ENCODE assay signal across 8 cellular contexts in the genomic region with DNA sequence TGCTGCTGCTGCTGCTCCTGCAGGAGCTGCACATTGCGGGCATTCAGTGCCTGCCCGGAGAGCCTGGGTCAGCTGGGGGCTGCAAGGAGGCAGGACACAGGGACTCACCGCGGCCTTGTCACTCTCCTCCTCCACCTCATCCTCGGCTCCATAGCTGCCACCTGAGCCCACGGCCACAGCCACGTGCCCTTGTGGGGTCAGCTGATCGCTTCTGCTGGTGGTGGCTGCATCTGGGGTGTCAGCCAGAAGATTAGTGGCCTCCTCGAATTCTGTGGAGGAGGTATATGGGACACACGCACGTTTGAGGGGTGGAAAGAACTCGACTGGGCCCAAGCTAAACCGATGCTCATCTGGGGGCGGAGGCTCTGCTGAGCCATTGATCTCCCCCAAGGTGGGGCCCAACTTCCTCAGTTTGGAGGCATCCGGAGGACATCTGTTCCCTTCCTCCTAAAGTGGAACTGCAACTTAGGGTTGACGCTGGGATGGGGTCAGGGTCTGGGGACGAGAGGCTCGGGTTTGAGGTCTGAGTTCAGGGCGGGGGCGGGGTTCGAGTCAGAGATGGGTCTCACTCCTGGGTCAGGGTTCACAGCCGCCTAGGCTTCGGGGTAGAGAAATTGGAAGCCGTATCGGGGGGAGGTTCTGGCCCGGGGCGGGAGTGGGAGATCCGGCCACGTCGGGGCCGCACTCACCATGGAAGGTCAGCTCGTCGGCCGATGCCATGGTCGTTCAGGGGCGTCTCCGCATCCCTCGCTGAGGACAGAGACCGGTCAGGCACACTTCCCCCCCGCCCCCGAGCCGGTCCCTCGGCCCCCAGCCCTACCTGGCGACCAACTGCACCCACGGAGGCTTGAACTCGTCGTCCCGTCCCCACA. TPM values are rescaled to one million over a fixed set of nuclear protein-coding genes. Genes with fewer than 3 reads are reported as not detected.
A peak's percentile ranks its signal among the peaks of the same experiment; 100 is the strongest.
DNase-seq lines count a peak whose midpoint lies in the region; ATAC-seq, FAIRE-seq and TF ChIP-seq lines count a peak whose summit lies in the region.

No MANE protein-coding gene starts in this region.

- H3K9ac ChIP-seq in kidney (ENCODE audit: low read length in 2 of 2): peak overlapping the region; percentile 26 to 89

- H3K4me1 ChIP-seq in ascending aorta (peaks cover 11 to 20% of the 10 kb centered on the region in 2 donors), kidney (ENCODE audit: control insufficient read depth in 1 of 2, insufficient read depth in 1 of 2, low read depth in 1 of 2, low read length in 2 of 2) (peaks cover 5 to 15% of the 10 kb centered on the region in 2 donors), suprapubic skin (peaks cover 34% of the 10 kb centered on the region)

- ATAC-seq in GM18517 (IDR thresholded peaks at IDR 0.05; ENCODE audit: unreplicated experiment) (peak; percentile 6), HG02870 (IDR thresholded peaks at IDR 0.05; ENCODE audit: unreplicated experiment) (no peak)

- H3K27ac ChIP-seq in ascending aorta (peak overlapping the region; percentile 83 to 90), kidney (ENCODE audit: low read depth in 2 of 2, low read length in 2 of 2) (peak overlapping the region; percentile 65 to 67), suprapubic skin (peak overlapping the region; percentile 92)

- 2% methylated on average over 12 of the region's 48 CpGs for WGBS in suprapubic skin

- TF ChIP-seq CTCF in ascending aorta (IDR thresholded peaks at IDR 0.05) (no peak), kidney (IDR thresholded peaks at IDR 0.05; ENCODE audit: borderline replicate concordance, extremely low read depth, insufficient read depth) (no peak), suprapubic skin (IDR thresholded peaks at IDR 0.05) (no peak)

- FAIRE-seq in kidney (lab: Jason Lieb, UNC): no peak

- intact Hi-C loops in ascending aorta (cut with DNase I) (loop anchor here (1.0 to 2.0 kb wide), 3 partner anchors 33 to 211 kb away; a partner anchor contains a TSS), kidney (cut with DNase I) (no loop called here)

- TF ChIP-seq POLR2A in suprapubic skin (IDR thresholded peaks at IDR 0.05): no peak

- no peak for DNase-seq in Jurkat, Clone E6-1 (ENCODE audit: low read depth, low spot score)
- DNase-seq in ascending aorta (ENCODE audit: low spot score in 2 of 2) (no peak), kidney (no peak), suprapubic skin (ENCODE audit: low spot score in 2 of 2) (no peak), SK-N-DZ (ENCODE audit: low spot score) (no peak)
- no peak for DNase-seq in stimulated activated CD4-positive, alpha-beta T cell treated with anti-CD3 and anti-CD28 coated beads, Interleukin-1b, Interleukin-23, amount 100 ng/mL, for 48 hours

- H3K36me3 ChIP-seq in ascending aorta (peaks cover 26 to 40% of the 10 kb centered on the region in 2 donors), kidney (ENCODE audit: control insufficient read depth in 1 of 2, insufficient read depth in 2 of 2, low read length in 2 of 2) (peaks cover 6 to 19% of the 10 kb centered on the region in 2 donors), suprapubic skin (peaks cover 25% of the 10 kb centered on the region)

- H3K27me3 ChIP-seq in ascending aorta (no peaks in the 10 kb centered on the region), suprapubic skin (no peaks in the 10 kb centered on the region)

- peak overlapping the region; percentile 82 for H3K4me3 ChIP-seq in Jurkat, Clone E6-1 (ENCODE audit: low read length)
- H3K4me3 ChIP-seq in ascending aorta (peak overlapping the region; percentile 70 to 95), kidney (ENCODE audit: low read length in 2 of 2) (peak overlapping the region; percentile 66 to 82), suprapubic skin (peak overlapping the region; percentile 99)

- TF ChIP-seq EP300 in suprapubic skin (IDR thresholded peaks at IDR 0.05): no peak

- H3K9me3 ChIP-seq in ascending aorta (no peaks in the 10 kb centered on the region), kidney (ENCODE audit: control insufficient read depth in 1 of 2, low read length in 2 of 2) (no peaks in the 10 kb centered on the region), suprapubic skin (no peaks in the 10 kb centered on the region)

RNA-seq across cellular contexts. Expression of a gene that starts 0.5 kb away (rescaled TPM):
- polyA plus RNA-seq in Jurkat, Clone E6-1 (2012; ENCODE audit: insufficient read depth, insufficient read length): 32.6 TPM
- total RNA-seq in ascending aorta (139 TPM), kidney (64.7 TPM), suprapubic skin (10 to 100 TPM; 32.4 to 68.0 (median 50.2) TPM)
- 70.3 TPM for polyA plus RNA-seq in kidney (ENCODE audit: insufficient read depth, low read depth, low replicate concordance)
- 30.9 and 33.4 TPM in 2 replicates for polyA plus RNA-seq in SK-N-DZ (2014; cell fraction: cytosol; rRNA removed)
- polyA plus RNA-seq in SK-N-DZ (2014; cell fraction: nucleus; rRNA removed): 53.7 and 57.2 TPM in 2 replicates

RNA-seq across cellular contexts. Expression of a gene that starts 0.7 kb away (rescaled TPM):
- polyA plus RNA-seq in Jurkat, Clone E6-1 (2012; ENCODE audit: insufficient read depth, insufficient read length): 26.0 TPM
- 66.9 TPM for total RNA-seq in ascending aorta
- 21.7 TPM for total RNA-seq in kidney
- polyA plus RNA-seq in kidney (ENCODE audit: insufficient read depth, low read depth, low replicate concordance): 16.8 TPM
- 10 to 100 TPM; 25.7 to 36.3 (median 33.0) TPM for total RNA-seq in suprapubic skin
- 44.8 and 53.6 TPM in 2 replicates for polyA plus RNA-seq in SK-N-DZ (2014; cell fraction: cytosol; rRNA removed)
- 29.8 and 30.4 TPM in 2 replicates for polyA plus RNA-seq in SK-N-DZ (2014; cell fraction: nucleus; rRNA removed)

RNA-seq across cellular contexts. Expression of a gene that starts 32.9 kb away (rescaled TPM):
- 243 TPM for polyA plus RNA-seq in Jurkat, Clone E6-1 (2012; ENCODE audit: insufficient read depth, insufficient read length)
- total RNA-seq in ascending aorta (89.5 TPM), kidney (124 TPM), suprapubic skin (100 to 1,000 TPM in 2 of 4 donors, 10 to 100 TPM in 2; 85.2 to 142 (median 101) TPM)
- 59.8 TPM for polyA plus RNA-seq in kidney (ENCODE audit: insufficient read depth, low read depth, low replicate concordance)
- 129 and 133 TPM in 2 replicates for polyA plus RNA-seq in SK-N-DZ (2014; cell fraction: cytosol; rRNA removed)
- polyA plus RNA-seq in SK-N-DZ (2014; cell fraction: nucleus; rRNA removed): 96.2 and 170 TPM in 2 replicates

RNA-seq across cellular contexts. Expression of a gene that starts 56.6 kb away (rescaled TPM):
- polyA plus RNA-seq in Jurkat, Clone E6-1 (2012; ENCODE audit: insufficient read depth, insufficient read length): 74.3 TPM
- 22.9 TPM for total RNA-seq in ascending aorta
- 41.2 TPM for total RNA-seq in kidney
- 21.9 TPM for polyA plus RNA-seq in kidney (ENCODE audit: insufficient read depth, low read depth, low replicate concordance)
- 10 to 100 TPM; 19.8 to 26.6 (median 23.2) TPM for total RNA-seq in suprapubic skin
- polyA plus RNA-seq in SK-N-DZ (2014; cell fraction: cytosol; rRNA removed): 50.2 and 62.8 TPM in 2 replicates
- polyA plus RNA-seq in SK-N-DZ (2014; cell fraction: nucleus; rRNA removed): 30.4 and 32.0 TPM in 2 replicates
